Comparison of ENCODE assay signal across 15 cellular contexts in the genomic region with DNA sequence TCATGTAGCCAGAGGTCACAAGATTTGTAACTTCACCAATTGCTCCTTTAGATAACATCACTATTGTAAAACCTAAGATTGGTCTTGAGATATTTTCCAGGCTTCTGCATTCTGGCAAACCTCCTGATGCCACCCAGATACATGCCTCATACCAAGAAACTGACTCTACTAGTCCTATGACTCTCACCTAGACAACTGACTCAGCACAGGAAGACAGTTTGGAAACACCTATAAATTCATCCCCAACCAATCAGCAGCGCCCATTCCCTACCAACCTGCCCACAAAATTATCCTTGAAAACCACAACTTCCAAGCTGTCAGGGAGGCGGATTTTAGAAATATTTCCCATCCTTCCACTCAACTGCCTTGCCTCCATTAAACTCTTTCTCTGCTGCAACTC. TPM values are rescaled to one million over a fixed set of nuclear protein-coding genes. Genes with fewer than 3 reads are reported as not detected.
DNase-seq lines count a peak whose midpoint lies in the region; ATAC-seq, FAIRE-seq and TF ChIP-seq lines count a peak whose summit lies in the region.
"Had no signal": no experiment of that assay in that cellular context is flagged by ENCODE, and none has a peak within 500 bp of the region (broad histone marks: within the 10 kb centered on the region; RNA-seq: fewer than 3 reads in every experiment).

No MANE protein-coding gene starts in this region.

- H3K9me3 ChIP-seq in mammary epithelial cell (replicated peaks; ENCODE audit: insufficient read depth, low read length) (no peaks in the 10 kb centered on the region), trophoblast cell (ENCODE audit: insufficient read depth, low read depth, low read length) (no peaks in the 10 kb centered on the region), prostate gland (no peaks in the 10 kb centered on the region)
- H3K9me3 ChIP-seq: gastrocnemius medialis, left lung had no signal

- no peak overlapping the region for H4K12ac ChIP-seq in trophoblast cell (ENCODE audit: low read depth, low read length)

- H3K79me2 ChIP-seq in mammary epithelial cell (ENCODE audit: insufficient read depth, low read length) = peaks cover 72% of the 10 kb centered on the region
- H3K79me2 ChIP-seq in trophoblast cell (ENCODE audit: control insufficient read depth, insufficient read depth, low read length, poor library complexity) = no peaks in the 10 kb centered on the region

- peak; percentile 32 for FAIRE-seq in RCC 7860 (lab: Jason Lieb, UNC)
- FAIRE-seq: endothelial cell of umbilical vein had no signal

- no peak overlapping the region for H3K14ac ChIP-seq in trophoblast cell (ENCODE audit: low read length)

- DNase-seq in activated T-cell treated with anti-CD3 and anti-CD28 coated beads, Interleukin-2, amount 50 U/mL, for 4 hours = no peak
- no peak for DNase-seq in activated T-cell treated with anti-CD3 and anti-CD28 coated beads, Interleukin-2, amount 50 U/mL, for 1 hour
- DNase-seq in RCC 7860 (ENCODE audit: low spot score) = peak; percentile 76
- peak; percentile 96 for DNase-seq in mammary epithelial cell
- peak; percentile 70 to 90 for DNase-seq in trophoblast cell
- no peak for DNase-seq in AG20443 (ENCODE audit: low spot score)
- DNase-seq in prostate gland (ENCODE audit: low spot score) = no peak
- DNase-seq in activated naive CD4-positive, alpha-beta T cell treated with anti-CD3 and anti-CD28 coated beads, Interleukin-2, amount 50 U/mL, for 16 hours = no peak
- DNase-seq: ACHN, gastrocnemius medialis, left lung, NCI-H1930, SIG-M5 had no signal

- CTCF ChIA-PET in mammary epithelial cell (lab: Charles Lee; ENCODE audit: low non-redundant PET) = no interaction called here

- no peak overlapping the region for H2AFZ ChIP-seq in mammary epithelial cell (ENCODE audit: low read depth, low read length)
- H2AFZ ChIP-seq in trophoblast cell (ENCODE audit: insufficient read depth, low read length, poor library complexity) = no peak overlapping the region

- H3K4me3 ChIP-seq in mammary epithelial cell (replicated peaks in 1 of 3; ENCODE audit: insufficient read depth in 1 of 3, low read depth in 2 of 3, low read length in 3 of 3) = no peak overlapping the region
- no peak overlapping the region for H3K4me3 ChIP-seq in trophoblast cell (ENCODE audit: low read depth, low read length)
- no peak overlapping the region for H3K4me3 ChIP-seq in prostate gland
- H3K4me3 ChIP-seq: gastrocnemius medialis, left lung had no signal

- H3K79me1 ChIP-seq in trophoblast cell (ENCODE audit: low read length) = peaks cover 3% of the 10 kb centered on the region

- no peak overlapping the region for H3K4ac ChIP-seq in trophoblast cell (ENCODE audit: low read depth, low read length)

- in situ Hi-C loops in mammary epithelial cell (cut with MboI; ENCODE audit: low sequenced_read_pairs in 2 of 2) = loop anchor here in 1 of 2 donors (25.0 kb wide), 1 partner anchor 253 kb away; a partner anchor contains a TSS

- H3K36me3 Mint-ChIP-seq in activated T-cell treated with anti-CD3 and anti-CD28 coated beads, Interleukin-2, amount 50 U/mL, for 4 hours (ENCODE audit: insufficient read depth) = peaks cover 12% of the 10 kb centered on the region

- dilution Hi-C loops in mammary epithelial cell (cut with HindIII; ENCODE audit: low sequenced_read_pairs) = no loop called here

- H4K20me1 ChIP-seq in mammary epithelial cell (ENCODE audit: insufficient read depth, low read length) = no peaks in the 10 kb centered on the region

- H3K27me3 ChIP-seq in mammary epithelial cell (ENCODE audit: insufficient read depth, low read length) (no peaks in the 10 kb centered on the region), trophoblast cell (ENCODE audit: insufficient read depth, low read length) (no peaks in the 10 kb centered on the region), prostate gland (replicated peaks; ENCODE audit: insufficient read depth) (no peaks in the 10 kb centered on the region)
- H3K27me3 ChIP-seq: gastrocnemius medialis, left lung had no signal

- H2BK5ac ChIP-seq in trophoblast cell (ENCODE audit: low read depth, low read length, poor library complexity) = no peak overlapping the region

- ATAC-seq in activated T-cell treated with anti-CD3 and anti-CD28 coated beads, Interleukin-2, amount 50 U/mL, for 4 hours = no peak
- ATAC-seq: gastrocnemius medialis, left lung, sciatic nerve had no signal

- H3K9ac ChIP-seq in mammary epithelial cell (ENCODE audit: insufficient read depth, low read length) (peak overlapping the region; percentile 44), trophoblast cell (ENCODE audit: low read length) (no peak overlapping the region)

- H3K23ac ChIP-seq in trophoblast cell (ENCODE audit: low read length) = no peak overlapping the region

- no peak overlapping the region for H3K18ac ChIP-seq in trophoblast cell (ENCODE audit: low read length)

- H3K27ac ChIP-seq in mammary epithelial cell (ENCODE audit: insufficient read depth, low read depth, low read length) (peak overlapping the region; percentile 95), trophoblast cell (ENCODE audit: low read depth, low read length) (no peak overlapping the region), prostate gland (no peak overlapping the region)
- H3K27ac ChIP-seq: gastrocnemius medialis, left lung had no signal

- no peaks in the 10 kb centered on the region for H3K9me3 Mint-ChIP-seq in activated T-cell treated with anti-CD3 and anti-CD28 coated beads, Interleukin-2, amount 50 U/mL, for 4 hours

- H2BK120ac ChIP-seq in trophoblast cell (ENCODE audit: insufficient read depth, low read length, poor library complexity) = no peak overlapping the region

- H3K4me3 Mint-ChIP-seq in activated T-cell treated with anti-CD3 and anti-CD28 coated beads, Interleukin-2, amount 50 U/mL, for 4 hours = peak overlapping the region; percentile 3

- no peak for TF ChIP-seq POLR2A in prostate gland (IDR thresholded peaks at IDR 0.05)

- H2AK5ac ChIP-seq in trophoblast cell (ENCODE audit: low read length) = no peak overlapping the region

- no peaks in the 10 kb centered on the region for H3K27me3 Mint-ChIP-seq in activated T-cell treated with anti-CD3 and anti-CD28 coated beads, Interleukin-2, amount 50 U/mL, for 4 hours (ENCODE audit: low read depth)

- H4K91ac ChIP-seq in trophoblast cell (ENCODE audit: low read depth, low read length) = no peak overlapping the region

- peaks cover 24% of the 10 kb centered on the region for H3K4me1 Mint-ChIP-seq in activated T-cell treated with anti-CD3 and anti-CD28 coated beads, Interleukin-2, amount 50 U/mL, for 4 hours (ENCODE audit: low read depth)

- H3K4me2 ChIP-seq in mammary epithelial cell (ENCODE audit: insufficient read depth, low read depth, low read length) (peak overlapping the region; percentile 78), trophoblast cell (ENCODE audit: low read length) (no peak overlapping the region)

- H2BK12ac ChIP-seq in trophoblast cell (ENCODE audit: low read length) = no peak overlapping the region

- peaks cover 2% of the 10 kb centered on the region for H3K36me3 ChIP-seq in mammary epithelial cell (ENCODE audit: insufficient read depth, low read length)
- H3K36me3 ChIP-seq in trophoblast cell (ENCODE audit: control insufficient read depth in 1 of 2, insufficient read depth in 2 of 2, low read length in 2 of 2) = peaks cover 2% of the 10 kb centered on the region in 2 experiments
- no peaks in the 10 kb centered on the region for H3K36me3 ChIP-seq in prostate gland

- H3K4me1 ChIP-seq in mammary epithelial cell (ENCODE audit: insufficient read depth, low read length) = peaks cover 50% of the 10 kb centered on the region
- H3K4me1 ChIP-seq in trophoblast cell (ENCODE audit: control insufficient read depth in 1 of 2, insufficient read depth in 2 of 2, low read length in 2 of 2) = peaks cover 2 to 4% of the 10 kb centered on the region in 2 experiments
- H3K4me1 ChIP-seq in prostate gland (replicated peaks) = no peaks in the 10 kb centered on the region

- 0% methylated on average over 2 of the region's 2 CpGs for WGBS in mammary epithelial cell (ENCODE audit: low coverage, missing lambda C conversion rate)
- no CpG with 5 or more reads among the region's 2 CpGs for WGBS in trophoblast cell (ENCODE audit: extremely low coverage, insufficient coverage, insufficient read length)
- 100% methylated on average over 2 of the region's 2 CpGs for WGBS in prostate gland

- TF ChIP-seq CTCF in mammary epithelial cell (conservative IDR thresholded peaks at IDR 0.05 in 1 of 2, IDR thresholded peaks at IDR 0.05 in 1 of 2; ENCODE audit: extremely low read depth in 1 of 2, insufficient read depth in 1 of 2, low read depth in 1 of 2, low read length in 2 of 2) (no peak), prostate gland (IDR thresholded peaks at IDR 0.05) (no peak)

- no TSS peak for BruUV-seq in mammary epithelial cell (replicated peaks; lab: Mats Ljungman, UMichigan)

- H4K8ac ChIP-seq in trophoblast cell (ENCODE audit: low read depth, low read length) = no peak overlapping the region

- intact Hi-C loops in mammary epithelial cell (cut with micrococcal nuclease) = loop anchor here (5.0 to 10.0 kb wide), 5 partner anchors 122 to 920 kb away; a partner anchor contains a TSS
- intact Hi-C loops in prostate gland (cut with DNase I) = loop anchor here (10.0 kb wide), 1 partner anchor 180 kb away; no protein-coding TSS in a partner anchor

RNA-seq across cellular contexts. Expression of a gene that starts 2.6 kb away (rescaled TPM):
- 10 to 100 TPM in 2 of 3 donors, 1 to 10 TPM in 1; 9.0 to 18.5 (median 11.7) TPM for total RNA-seq in activated T-cell treated with anti-CD3 and anti-CD28 coated beads, Interleukin-2, amount 50 U/mL, for 4 hours
- total RNA-seq in mammary epithelial cell (10 to 100 TPM; 26.5 to 35.6 TPM), prostate gland (10 to 100 TPM; 10.3 to 16.3 TPM)
- 20.8 TPM for polyA plus RNA-seq in mammary epithelial cell
- 18.2 TPM for polyA minus RNA-seq in mammary epithelial cell
- polyA plus RNA-seq in trophoblast cell (2013) = 27.1 and 30.6 TPM in 2 replicates

RNA-seq across cellular contexts. Expression of a gene that starts 3.0 kb away (rescaled TPM):
- total RNA-seq in activated T-cell treated with anti-CD3 and anti-CD28 coated beads, Interleukin-2, amount 50 U/mL, for 4 hours = 10 to 100 TPM in 2 of 3 donors, 1 to 10 TPM in 1; 7.2 to 11.2 (median 10.9) TPM
- 10 to 100 TPM; 36.5 to 48.3 TPM for total RNA-seq in mammary epithelial cell
- polyA plus RNA-seq in mammary epithelial cell = 18.2 TPM
- polyA minus RNA-seq in mammary epithelial cell = 14.2 TPM
- polyA plus RNA-seq in trophoblast cell (2013) = 13.2 TPM in 2 replicates
- total RNA-seq in prostate gland = 10 to 100 TPM; 18.8 to 21.7 TPM

Comparison
In these comparisons a context has a peak if more than half of its experiments do, and no peak if none do; other contexts are left out.
1. DNase-seq: peak in RCC 7860 (single experiment), mammary epithelial cell (single experiment) and trophoblast cell (2 of 2); none in activated T-cell treated with anti-CD3 and anti-CD28 coated beads, Interleukin-2, amount 50 U/mL, for 4 hours (single experiment), activated T-cell treated with anti-CD3 and anti-CD28 coated beads, Interleukin-2, amount 50 U/mL, for 1 hour (single experiment), AG20443 (single experiment), prostate gland (single experiment) and activated naive CD4-positive, alpha-beta T cell treated with anti-CD3 and anti-CD28 coated beads, Interleukin-2, amount 50 U/mL, for 16 hours (single experiment).